ENCODE assay signal across 18 cellular contexts in genomic region chr1:31266547-31266946, GRCh38. TPM values are rescaled to one million over a fixed set of nuclear protein-coding genes. Genes with fewer than 3 reads are reported as not detected.
DNase-seq lines count a peak whose midpoint lies in the region; ATAC-seq, FAIRE-seq and TF ChIP-seq lines count a peak whose summit lies in the region.
"Had no signal": no experiment of that assay in that cellular context is flagged by ENCODE, and none has a peak within 500 bp of the region (broad histone marks: within the 10 kb centered on the region; RNA-seq: fewer than 3 reads in every experiment).

No MANE protein-coding gene starts in this region.

- no peak overlapping the region for H3K4me2 ChIP-seq in GM23248 (ENCODE audit: unreplicated experiment)
- H3K4me2 ChIP-seq: A549, SK-N-SH had no signal

- no peak overlapping the region for H3K27ac ChIP-seq in GM23248
- H3K27ac ChIP-seq in skeletal muscle tissue (ENCODE audit: low read depth, low read length), result peak overlapping the region; percentile 49
- H3K27ac ChIP-seq: A549 had no signal

- H3K4me3 ChIP-seq in GM23248 (no peak overlapping the region), bronchial epithelial cell (ENCODE audit: low read depth, low read length) (no peak overlapping the region), skeletal muscle tissue (ENCODE audit: low read length in 3 of 3) (no peak overlapping the region)
- H3K4me3 ChIP-seq: A549, HAP-1 had no signal

- ATAC-seq in HG03097 (IDR thresholded peaks at IDR 0.05; ENCODE audit: low FRiP score, unreplicated experiment), result no peak
- ATAC-seq: A549, PC-3 had no signal

- H3K27me3 ChIP-seq in GM23248 (replicated peaks; ENCODE audit: insufficient read depth), result no peaks in the 10 kb centered on the region
- H3K27me3 ChIP-seq in bronchial epithelial cell (ENCODE audit: control insufficient read depth, insufficient read depth, low read length), result no peaks in the 10 kb centered on the region
- H3K27me3 ChIP-seq in skeletal muscle tissue (ENCODE audit: control insufficient read depth in 3 of 3, insufficient read depth in 3 of 3, low read length in 3 of 3), result no peaks in the 10 kb centered on the region

- H2AFZ ChIP-seq in GM23248, result no peak overlapping the region

- H3K9me2 ChIP-seq in GM23248 (ENCODE audit: insufficient read depth), result no peaks in the 10 kb centered on the region
- H3K9me2 ChIP-seq: SK-N-SH had no signal

- no peak for FAIRE-seq in bronchial epithelial cell (lab: Jason Lieb, UNC)
- FAIRE-seq: A549, D721Med had no signal

- no peak for TF ChIP-seq CTCF in bronchial epithelial cell (IDR thresholded peaks at IDR 0.05; ENCODE audit: insufficient read depth, low read length, severe bottlenecking)

- H3K79me2 ChIP-seq in GM23248 (ENCODE audit: insufficient read depth), result no peaks in the 10 kb centered on the region

- H3F3A ChIP-seq in GM23248 (ENCODE audit: insufficient read depth), result no peaks in the 10 kb centered on the region

- no peaks in the 10 kb centered on the region for H3K4me1 ChIP-seq in GM23248 (ENCODE audit: insufficient read depth)
- H3K4me1 ChIP-seq in skeletal muscle tissue (ENCODE audit: control insufficient read depth in 3 of 3, insufficient read depth in 3 of 3, low read length in 3 of 3), result peaks cover 11 to 31% (median 14%) of the 10 kb centered on the region in 3 donors
- H3K4me1 ChIP-seq: A549, HAP-1 had no signal

- H3K36me3 ChIP-seq in GM23248 (ENCODE audit: low read depth), result peaks cover 48% of the 10 kb centered on the region
- peaks cover 19% of the 10 kb centered on the region for H3K36me3 ChIP-seq in bronchial epithelial cell (ENCODE audit: control insufficient read depth, insufficient read depth, low read length)
- H3K36me3 ChIP-seq in skeletal muscle tissue (ENCODE audit: control insufficient read depth in 3 of 3, insufficient read depth in 3 of 3, low read length in 3 of 3), result peaks cover 9 to 42% (median 34%) of the 10 kb centered on the region in 3 donors

- WGBS in GM23248 (ENCODE audit: low coverage in 1 of 2, low lambda C conversion rate in 2 of 2, missing lambda C conversion rate in 2 of 2), 2 experiments, result 79 to 81% methylated on average over 2 of the region's 2 CpGs

- in situ Hi-C loops in GM23248 (cut with MboI), result no loop called here

- H4K20me1 ChIP-seq in GM23248 (ENCODE audit: insufficient read depth), result no peaks in the 10 kb centered on the region

- DNase-seq in GM23248, result peak; percentile 8
- peak; percentile 1 for DNase-seq in bronchial epithelial cell (ENCODE audit: low read depth)
- peak; percentile 36 for DNase-seq in kidney tubule cell (ENCODE audit: low spot score)
- DNase-seq in activated CD4-positive, alpha-beta T cell treated with anti-CD3 and anti-CD28 coated beads, Interleukin-2, amount 50 U/mL, for 48 hours, result no peak
- no peak for DNase-seq in hippocampal formation (lab: John Stamatoyannopoulos, UW)
- DNase-seq: DMS79, NCI-H1417 treated with DMSO at 0.1 percent for 48 hours, NCI-H2029, NCI-H526, PC-3, RPMI8226, SHP77 treated with DMSO at 0.1 percent for 48 hours, SK-N-SH had no signal

- H3K9ac ChIP-seq in GM23248 (no peak overlapping the region), skeletal muscle tissue (ENCODE audit: low read depth in 1 of 3, low read length in 3 of 3) (peak overlapping the region in 1 of 3 donors; percentile 33)
- H3K9ac ChIP-seq: SK-N-SH had no signal

- H3K9me3 ChIP-seq in GM23248 (ENCODE audit: low read depth), result no peaks in the 10 kb centered on the region
- H3K9me3 ChIP-seq in skeletal muscle tissue (ENCODE audit: control insufficient read depth in 3 of 3, low read length in 3 of 3), result no peaks in the 10 kb centered on the region
- H3K9me3 ChIP-seq: A549, HAP-1, SK-N-SH had no signal

RNA-seq across cellular contexts. Expression of gene NKAIN1, which starts 26.9 kb away (rescaled TPM):
- 0.11 TPM in 1 of 2 replicates, not detected in the other for total RNA-seq in GM23248 (2014; rRNA removed; shearing (Covaris generic))
- polyA plus RNA-seq in GM23248 (2016; fragmentation: Nextera tagmentation; extraction: Ambion mirVana), result not detected in 2 replicates
- under 0.01 TPM in 1 of 2 replicates, not detected in the other for total RNA-seq in bronchial epithelial cell
- not detected for total RNA-seq in skeletal muscle tissue

RNA-seq across cellular contexts. Expression of gene SNRNP40, which starts 30.0 kb away (rescaled TPM):
- 38.7 and 57.6 TPM in 2 replicates for total RNA-seq in GM23248 (2014; rRNA removed; shearing (Covaris generic))
- polyA plus RNA-seq in GM23248 (2016; fragmentation: Nextera tagmentation; extraction: Ambion mirVana), result 51.5 and 51.9 TPM in 2 replicates
- total RNA-seq in bronchial epithelial cell, result 142 and 164 TPM in 2 replicates
- total RNA-seq in skeletal muscle tissue, result 84.5 TPM

RNA-seq across cellular contexts. Expression of gene ZCCHC17, which starts 30.3 kb away (rescaled TPM):
- total RNA-seq in GM23248 (2014; rRNA removed; shearing (Covaris generic)), result 32.2 and 34.8 TPM in 2 replicates
- 65.6 and 66.8 TPM in 2 replicates for polyA plus RNA-seq in GM23248 (2016; fragmentation: Nextera tagmentation; extraction: Ambion mirVana)
- total RNA-seq in bronchial epithelial cell (35.8 and 48.8 TPM in 2 replicates), skeletal muscle tissue (19.8 TPM)

Comparison
In these comparisons a context has a peak if more than half of its experiments do, and no peak if none do; other contexts are left out.
1. DNase-seq: peak in GM23248 (single experiment), bronchial epithelial cell (single experiment) and kidney tubule cell (single experiment); none in activated CD4-positive, alpha-beta T cell treated with anti-CD3 and anti-CD28 coated beads, Interleukin-2, amount 50 U/mL, for 48 hours (0 of 2) and hippocampal formation (0 of 2).